In the genomic region with DNA sequence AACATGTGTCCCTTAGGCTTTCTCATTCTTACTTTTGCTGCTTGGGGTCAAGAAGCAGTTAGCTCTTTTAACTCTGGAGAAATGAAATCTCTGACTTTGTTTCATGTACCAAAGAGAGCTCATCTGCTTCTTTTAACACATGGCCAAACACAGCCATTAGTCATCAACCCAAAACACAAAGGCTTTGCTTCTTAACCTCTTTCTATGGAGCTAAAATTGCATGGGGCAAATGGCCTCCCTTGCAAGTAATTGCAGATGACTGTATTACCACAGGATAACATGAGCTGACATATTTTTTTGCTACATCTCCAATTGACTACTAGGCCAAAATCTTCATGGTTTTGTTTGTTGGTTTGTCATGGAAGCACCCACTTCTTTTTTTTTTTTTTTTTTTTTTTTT, we compare ENCODE assay signal across 20 cellular contexts.
DNase-seq lines count a peak whose midpoint lies in the region; FAIRE-seq and TF ChIP-seq lines count a peak whose summit lies in the region.
"Had no signal": no experiment of that assay in that cellular context is flagged by ENCODE, and none has a peak within 500 bp of the region (broad histone marks: within the 10 kb centered on the region; RNA-seq: fewer than 3 reads in every experiment).

No MANE protein-coding gene starts in this region.

- H3K27me3 ChIP-seq in WERI-Rb-1 (ENCODE audit: insufficient read depth, low read depth, severe bottlenecking): no peaks in the 10 kb centered on the region

- H3K4me3 ChIP-seq in foreskin fibroblast (ENCODE audit: low read depth in 1 of 2, low read length in 2 of 2): no peak overlapping the region
- H3K4me3 ChIP-seq in WERI-Rb-1 (ENCODE audit: low read depth, low read length): no peak overlapping the region

- DNase-seq in D721Med (ENCODE audit: insufficient read length, low spot score) (no peak), LHCN-M2 (ENCODE audit: low read depth) (peak; percentile 87), astrocyte of the hippocampus (ENCODE audit: low read depth, low spot score) (peak; percentile 17), foreskin fibroblast (peak; percentile 54 to 84), WERI-Rb-1 (no peak), NCI-H345 treated with DMSO at 0.1 percent for 48 hours (lab: John Stamatoyannopoulos, UW; ENCODE audit: unreplicated experiment) (no peak)
- DNase-seq in activated naive CD4-positive, alpha-beta T cell treated with Interleukin-2 at 50 U/mL for 16 hours: no peak
- no peak for DNase-seq in activated CD4-positive, alpha-beta T cell treated with anti-CD3 and anti-CD28 coated beads for 48 hours
- DNase-seq: C1 segment of cervical spinal cord, COR-L47, DMS79, GDM1, NCI-H187 treated with DMSO at 0.1 percent for 48 hours, NCI-H2171, NCI-H510A, RPMI8226 had no signal

- no peak for TF ChIP-seq CTCF in D721Med (IDR thresholded peaks at IDR 0.05; ENCODE audit: insufficient read depth, missing control alignments)
- TF ChIP-seq CTCF in foreskin fibroblast (IDR thresholded peaks at IDR 0.05; ENCODE audit: low read depth, low read length): no peak
- TF ChIP-seq CTCF in WERI-Rb-1 (IDR thresholded peaks at IDR 0.05; ENCODE audit: low read depth, low read length): no peak

- no peak overlapping the region for H3K27ac ChIP-seq in WERI-Rb-1
- H3K27ac ChIP-seq: HL-60, KMS-11 had no signal

- no peaks in the 10 kb centered on the region for H3K36me3 ChIP-seq in WERI-Rb-1

- H3K9me3 ChIP-seq in WERI-Rb-1 (ENCODE audit: severe bottlenecking): no peaks in the 10 kb centered on the region

- peak; percentile 81 for FAIRE-seq in D721Med (lab: Jason Lieb, UNC)
- FAIRE-seq: GM12892, GM19239 had no signal

Comparison
In these comparisons a context has a peak if more than half of its experiments do, and no peak if none do; other contexts are left out.
1. DNase-seq: peak in LHCN-M2 (single experiment), astrocyte of the hippocampus (single experiment) and foreskin fibroblast (2 of 2); none in D721Med (single experiment), activated naive CD4-positive, alpha-beta T cell treated with Interleukin-2 at 50 U/mL for 16 hours (single experiment), activated CD4-positive, alpha-beta T cell treated with anti-CD3 and anti-CD28 coated beads for 48 hours (single experiment), WERI-Rb-1 (single experiment) and NCI-H345 treated with DMSO at 0.1 percent for 48 hours (single experiment).